10 cellular contexts compared by ENCODE assay signal in the genomic region with DNA sequence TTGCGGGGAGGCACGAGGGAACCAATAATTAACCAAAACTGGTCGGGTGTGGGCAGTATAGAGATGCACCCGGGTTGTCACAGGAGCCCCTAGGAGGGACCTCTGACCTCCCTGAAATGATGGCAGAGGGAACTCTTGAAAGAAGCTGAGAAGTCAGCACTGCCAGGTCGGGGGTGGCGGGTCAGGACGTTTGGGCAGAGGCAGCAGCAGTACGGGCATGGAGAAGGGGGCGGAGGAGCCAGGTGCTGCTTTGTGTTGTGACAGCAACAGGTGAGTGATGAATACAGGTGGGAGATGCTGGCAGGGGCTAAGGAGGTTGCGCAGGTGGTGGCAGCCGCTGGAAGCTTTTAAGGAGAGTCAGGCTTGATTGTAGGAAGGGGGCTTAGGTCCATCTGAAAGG. TPM values are rescaled to one million over a fixed set of nuclear protein-coding genes. Genes with fewer than 3 reads are reported as not detected.
DNase-seq lines count a peak whose midpoint lies in the region; ATAC-seq and TF ChIP-seq lines count a peak whose summit lies in the region.
"Had no signal": no experiment of that assay in that cellular context is flagged by ENCODE, and none has a peak within 500 bp of the region (broad histone marks: within the 10 kb centered on the region; RNA-seq: fewer than 3 reads in every experiment).

No MANE protein-coding gene starts in this region.

- H3K4me3 Mint-ChIP-seq in endothelial cell (ENCODE audit: unreplicated experiment), result no peak overlapping the region

- ATAC-seq in HG03045 (IDR thresholded peaks at IDR 0.05; ENCODE audit: unreplicated experiment), result no peak
- ATAC-seq in GM21390 (IDR thresholded peaks at IDR 0.05; ENCODE audit: unreplicated experiment), result no peak
- ATAC-seq in GM21825 (IDR thresholded peaks at IDR 0.05; ENCODE audit: unreplicated experiment), result no peak
- ATAC-seq: A549 had no signal

- no peaks in the 10 kb centered on the region for H3K79me2 ChIP-seq in smooth muscle cell (ENCODE audit: low read depth)

- no peaks in the 10 kb centered on the region for H4K20me1 ChIP-seq in smooth muscle cell (ENCODE audit: low read depth)

- no peak for TF ChIP-seq CTCF in endothelial cell (IDR thresholded peaks at IDR 0.05; ENCODE audit: unreplicated experiment)
- no peak for TF ChIP-seq CTCF in smooth muscle cell (IDR thresholded peaks at IDR 0.05; ENCODE audit: borderline replicate concordance, insufficient read depth, poor library complexity, severe bottlenecking)

- no peaks in the 10 kb centered on the region for H3K36me3 ChIP-seq in smooth muscle cell (ENCODE audit: low read depth)
- H3K36me3 ChIP-seq: tibial artery had no signal

- H3K4me2 ChIP-seq in smooth muscle cell, result peak overlapping the region; percentile 70
- H3K4me2 ChIP-seq: A549 had no signal

- H3K27me3 ChIP-seq in smooth muscle cell (ENCODE audit: low read depth), result no peaks in the 10 kb centered on the region

- peaks cover 76% of the 10 kb centered on the region for H3K4me1 Mint-ChIP-seq in endothelial cell (ENCODE audit: unreplicated experiment)

- no peaks in the 10 kb centered on the region for H3K9me3 Mint-ChIP-seq in endothelial cell (ENCODE audit: unreplicated experiment)

- peaks cover 22% of the 10 kb centered on the region for H3F3A ChIP-seq in smooth muscle cell (ENCODE audit: low read depth)

- DNase-seq in NCI-H187 treated with DMSO at 0.1 percent for 48 hours (lab: John Stamatoyannopoulos, UW) (peak; percentile 18), NCI-H187 (lab: John Stamatoyannopoulos, UW) (no peak), NCI-H345 (lab: John Stamatoyannopoulos, UW) (peak; percentile 66), endothelial cell (ENCODE audit: low spot score) (no peak), smooth muscle cell (lab: John Stamatoyannopoulos, UW; ENCODE audit: unreplicated experiment) (no peak)

- peak overlapping the region; percentile 76 for H3K27ac Mint-ChIP-seq in endothelial cell (ENCODE audit: unreplicated experiment)

- no peak overlapping the region for H3K4me3 ChIP-seq in smooth muscle cell
- H3K4me3 ChIP-seq: A549, tibial artery had no signal

- H3K27me3 Mint-ChIP-seq in endothelial cell (ENCODE audit: unreplicated experiment), result peaks cover 8% of the 10 kb centered on the region

- peak overlapping the region; percentile 92 for H3K9ac ChIP-seq in smooth muscle cell (ENCODE audit: low read depth)

- H3K36me3 Mint-ChIP-seq in endothelial cell (ENCODE audit: low read depth, unreplicated experiment), result peaks cover 32% of the 10 kb centered on the region

- H3K9me3 ChIP-seq in smooth muscle cell (replicated peaks; ENCODE audit: low read depth), result no peaks in the 10 kb centered on the region
- H3K9me3 ChIP-seq: A549, tibial artery had no signal

- 65% methylated on average over 11 of the region's 11 CpGs for WGBS in smooth muscle cell (ENCODE audit: low lambda C conversion rate)

- H3K4me1 ChIP-seq in smooth muscle cell (ENCODE audit: low read depth), result peaks cover 19% of the 10 kb centered on the region

- peak overlapping the region; percentile 98 for H3K27ac ChIP-seq in smooth muscle cell (ENCODE audit: low read depth)
- H3K27ac ChIP-seq: A549, tibial artery had no signal

- no peak overlapping the region for H2AFZ ChIP-seq in smooth muscle cell (ENCODE audit: low read depth)

RNA-seq across cellular contexts. Expression of gene TNFRSF1B, which starts 11.7 kb away (rescaled TPM):
- 142 TPM for total RNA-seq in endothelial cell (ENCODE audit: unreplicated experiment)
- total RNA-seq in smooth muscle cell, result 6.9 and 9.0 TPM in 2 replicates
- 14.8 and 20.3 TPM in 2 replicates for polyA plus RNA-seq in smooth muscle cell

RNA-seq across cellular contexts. Expression of gene VPS13D, which starts 51.3 kb away (rescaled TPM):
- total RNA-seq in endothelial cell (ENCODE audit: unreplicated experiment), result 37.8 TPM
- total RNA-seq in smooth muscle cell, result 20.0 and 23.2 TPM in 2 replicates
- 3.5 and 7.5 TPM in 2 replicates for polyA plus RNA-seq in smooth muscle cell

Comparison
In these comparisons a context has a peak if more than half of its experiments do, and no peak if none do; other contexts are left out.
1. DNase-seq: peak in NCI-H187 treated with DMSO at 0.1 percent for 48 hours (single experiment) and NCI-H345 (single experiment); none in NCI-H187 (0 of 2), endothelial cell (single experiment) and smooth muscle cell (single experiment).
2. RNA of gene TNFRSF1B, which starts 11.7 kb away (total RNA-seq): 142 TPM in endothelial cell (single experiment); 6.9 to 9.0 TPM in smooth muscle cell; every median in the first group is over 10 times any median in the second.